In the genomic region with DNA sequence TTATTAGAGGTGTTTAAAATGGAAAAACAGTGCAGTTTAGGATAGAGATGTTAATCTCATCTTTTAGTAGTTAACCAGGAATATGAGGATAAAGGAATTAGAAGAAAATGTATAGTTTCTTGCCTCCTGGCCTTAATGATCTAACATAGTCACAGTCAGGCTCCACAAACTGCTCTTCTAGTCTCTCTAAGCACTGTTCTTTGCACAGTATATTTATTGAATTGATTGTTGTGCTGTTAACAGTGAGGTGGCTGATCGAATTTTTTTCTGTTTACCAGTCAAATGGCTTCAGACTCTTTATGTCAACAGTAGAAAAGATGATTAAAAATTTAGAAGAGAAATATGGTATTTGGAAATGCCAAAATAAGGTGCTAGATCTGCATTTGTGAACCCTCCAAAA, we compare ENCODE assay signal across 8 cellular contexts. TPM values are rescaled to one million over a fixed set of nuclear protein-coding genes. Genes with fewer than 3 reads are reported as not detected.
DNase-seq lines count a peak whose midpoint lies in the region; ATAC-seq and TF ChIP-seq lines count a peak whose summit lies in the region.

No MANE protein-coding gene starts in this region.

- H4K20me1 ChIP-seq in hepatocyte (ENCODE audit: insufficient read depth, poor library complexity, severe bottlenecking) = peaks cover 16% of the 10 kb centered on the region

- H2AFZ ChIP-seq in hepatocyte = no peak overlapping the region

- CTCF ChIA-PET in Panc1 (lab: Charles Lee) = no interaction called here

- H3K27me3 Mint-ChIP-seq in activated T-cell treated with anti-CD3 and anti-CD28 coated beads, Interleukin-2, amount 50 U/mL, for 72 hours (ENCODE audit: low read depth) = no peaks in the 10 kb centered on the region

- peak overlapping the region; percentile 32 for H3K4me2 ChIP-seq in hepatocyte

- no peaks in the 10 kb centered on the region for H3K27me3 ChIP-seq in Panc1 (ENCODE audit: control insufficient read depth, insufficient read depth, low read length)
- no peaks in the 10 kb centered on the region for H3K27me3 ChIP-seq in hepatocyte
- no peaks in the 10 kb centered on the region for H3K27me3 ChIP-seq in thoracic aorta (replicated peaks; ENCODE audit: insufficient read depth)
- no peaks in the 10 kb centered on the region for H3K27me3 ChIP-seq in MG63

- no peak for DNase-seq in activated T-cell treated with anti-CD3 and anti-CD28 coated beads, Interleukin-2, amount 50 U/mL, for 72 hours
- DNase-seq in activated T-cell treated with anti-CD3 and anti-CD28 coated beads for 4 hours (no peak), Panc1 (ENCODE audit: low read depth, low spot score) (no peak), hepatocyte (ENCODE audit: low spot score) (no peak), thoracic aorta (ENCODE audit: low spot score) (no peak), MG63 (no peak), iPS-NIHi11 (ENCODE audit: low spot score) (no peak)

- 59% methylated on average over 1 of the region's 1 CpG for WGBS in hepatocyte (ENCODE audit: low lambda C conversion rate, missing lambda C conversion rate)

- ATAC-seq in activated T-cell treated with anti-CD3 and anti-CD28 coated beads, Interleukin-2, amount 50 U/mL, for 72 hours (replicated peaks in 1 of 2) = no peak
- no peak for ATAC-seq in Panc1
- ATAC-seq in thoracic aorta (ENCODE audit: insufficient number of reproducible peaks, low FRiP score, low read depth) = no peak
- ATAC-seq in GM19455 (IDR thresholded peaks at IDR 0.05; ENCODE audit: unreplicated experiment) = no peak

- H3K27ac ChIP-seq in Panc1 (ENCODE audit: low read length) (peak overlapping the region; percentile 69), hepatocyte (peak overlapping the region; percentile 22), thoracic aorta (peak overlapping the region; percentile 32 to 43)

- intact Hi-C loops in Panc1 (cut with micrococcal nuclease; ENCODE audit: unreplicated experiment) = no loop called here

- peaks cover 5 to 15% of the 10 kb centered on the region in 2 donors for H3K36me3 Mint-ChIP-seq in activated T-cell treated with anti-CD3 and anti-CD28 coated beads, Interleukin-2, amount 50 U/mL, for 72 hours (ENCODE audit: insufficient read depth in 2 of 2)

- H3K4me3 Mint-ChIP-seq in activated T-cell treated with anti-CD3 and anti-CD28 coated beads, Interleukin-2, amount 50 U/mL, for 72 hours = peak overlapping the region; percentile 70 to 89

- H3K4me1 Mint-ChIP-seq in activated T-cell treated with anti-CD3 and anti-CD28 coated beads, Interleukin-2, amount 50 U/mL, for 72 hours (ENCODE audit: low read depth) = peaks cover 78% of the 10 kb centered on the region

- H3K27ac Mint-ChIP-seq in activated T-cell treated with anti-CD3 and anti-CD28 coated beads, Interleukin-2, amount 50 U/mL, for 72 hours = peak overlapping the region; percentile 96

- H3K4me3 ChIP-seq in Panc1 (ENCODE audit: low read depth in 2 of 2, low read length in 2 of 2) = no peak overlapping the region
- H3K4me3 ChIP-seq in hepatocyte = no peak overlapping the region
- H3K4me3 ChIP-seq in thoracic aorta = no peak overlapping the region
- no peak overlapping the region for H3K4me3 ChIP-seq in MG63

- H3K4me1 ChIP-seq in Panc1 (ENCODE audit: control insufficient read depth, insufficient read depth, low read length) (peaks cover 9% of the 10 kb centered on the region), hepatocyte (ENCODE audit: insufficient read depth) (peaks cover 13% of the 10 kb centered on the region), thoracic aorta (ENCODE audit: control insufficient read depth in 1 of 2, low read depth in 2 of 2) (peaks cover 18 to 20% of the 10 kb centered on the region in 2 donors)

- no peaks in the 10 kb centered on the region for H3K9me2 ChIP-seq in hepatocyte (replicated peaks; ENCODE audit: insufficient read depth)

- in situ Hi-C loops in Panc1 (cut with HindIII; ENCODE audit: low pct_unique_long_range_greater_than_20kb, low sequenced_read_pairs) = no loop called here

- no peaks in the 10 kb centered on the region for H3K9me3 Mint-ChIP-seq in activated T-cell treated with anti-CD3 and anti-CD28 coated beads, Interleukin-2, amount 50 U/mL, for 72 hours

- peaks cover 100% of the 10 kb centered on the region for H3K79me2 ChIP-seq in hepatocyte

- H3K9me3 ChIP-seq in Panc1 (ENCODE audit: control insufficient read depth, insufficient read depth, low read depth, low read length) (peaks cover 12% of the 10 kb centered on the region; the same call in 1 of the 2 replicates), hepatocyte (ENCODE audit: low read depth) (no peaks in the 10 kb centered on the region), thoracic aorta (peaks cover 6% of the 10 kb centered on the region), MG63 (peaks cover 6% of the 10 kb centered on the region)

- POLR2A ChIA-PET in Panc1 (lab: Charles Lee) = no interaction called here

- TF ChIP-seq CTCF in Panc1 (IDR thresholded peaks at IDR 0.05) (no peak), hepatocyte (IDR thresholded peaks at IDR 0.05; ENCODE audit: poor library complexity) (no peak), thoracic aorta (IDR thresholded peaks at IDR 0.05) (no peak)

- no TSS peak for BruUV-seq in Panc1 (replicated peaks; lab: Mats Ljungman, UMichigan)

- H3K36me3 ChIP-seq in Panc1 (ENCODE audit: control insufficient read depth, insufficient read depth, low read length) (no peaks in the 10 kb centered on the region), hepatocyte (replicated peaks; ENCODE audit: insufficient read depth, low read depth) (no peaks in the 10 kb centered on the region), thoracic aorta (no peaks in the 10 kb centered on the region), MG63 (no peaks in the 10 kb centered on the region)

RNA-seq across cellular contexts. Expression of a gene that starts 37.8 kb away (rescaled TPM):
- 100 to 1,000 TPM; 129 to 139 TPM for total RNA-seq in activated T-cell treated with anti-CD3 and anti-CD28 coated beads, Interleukin-2, amount 50 U/mL, for 72 hours
- total RNA-seq in Panc1 (2021; ENCODE audit: unreplicated experiment) (25.4 TPM), hepatocyte (46.4 and 52.5 TPM in 2 replicates), thoracic aorta (10 to 100 TPM; 41.0 to 41.7 TPM)
- 9.7 TPM for polyA plus RNA-seq in Panc1 (2012; ENCODE audit: insufficient read length)
- polyA plus RNA-seq in hepatocyte = 24.8 and 28.8 TPM in 2 replicates
- total RNA-seq in MG63 (2014; rRNA removed; shearing (Covaris generic); ENCODE audit: low replicate concordance) = 15.3 and 19.9 TPM in 2 replicates
